16 cellular contexts compared by ENCODE assay signal in genomic region chr16:11161439-11161838, GRCh38.
A peak's percentile ranks its signal among the peaks of the same experiment; 100 is the strongest.
DNase-seq lines count a peak whose midpoint lies in the region; ATAC-seq and TF ChIP-seq lines count a peak whose summit lies in the region.
"Had no signal": no experiment of that assay in that cellular context is flagged by ENCODE, and none has a peak within 500 bp of the region (broad histone marks: within the 10 kb centered on the region; RNA-seq: fewer than 3 reads in every experiment).

No MANE protein-coding gene starts in this region.

- no peak overlapping the region for H3K4me3 Mint-ChIP-seq in activated CD4-positive, alpha-beta T cell treated with anti-CD3 and anti-CD28 coated beads for 36 hours
- no peak overlapping the region for H3K4me3 Mint-ChIP-seq in activated CD8-positive, alpha-beta T cell treated with anti-CD3 and anti-CD28 coated beads for 36 hours
- peak overlapping the region; percentile 30 for H3K4me3 Mint-ChIP-seq in glutamatergic neuron (ENCODE audit: unreplicated experiment)
- H3K4me3 Mint-ChIP-seq: CD14-positive monocyte, memory B cell had no signal

- 82 to 95% (median 91%) methylated on average over 6 of the region's 6 CpGs for WGBS in spleen, 5 donors

- intact Hi-C loops in activated CD4-positive, alpha-beta T cell treated with anti-CD3 and anti-CD28 coated beads for 36 hours (cut with DNase I, micrococcal nuclease) = loop anchor here in 1 of 2 experiments (5.0 kb wide), 1 partner anchor 194 kb away; no protein-coding TSS in a partner anchor
- intact Hi-C loops in activated CD8-positive, alpha-beta T cell treated with anti-CD3 and anti-CD28 coated beads for 36 hours (cut with micrococcal nuclease) = loop anchor here (2.0 kb wide), 1 partner anchor 63 kb away; no protein-coding TSS in a partner anchor
- intact Hi-C loops in spleen (cut with DNase I; ENCODE audit: low total_unique reads) = no loop called here

- H3K9me3 ChIP-seq in spleen = no peaks in the 10 kb centered on the region

- peaks cover 45% of the 10 kb centered on the region for H3K4me1 Mint-ChIP-seq in activated CD4-positive, alpha-beta T cell treated with anti-CD3 and anti-CD28 coated beads for 36 hours
- peaks cover 57% of the 10 kb centered on the region for H3K4me1 Mint-ChIP-seq in activated CD8-positive, alpha-beta T cell treated with anti-CD3 and anti-CD28 coated beads for 36 hours (ENCODE audit: low read depth)
- peaks cover 53% of the 10 kb centered on the region for H3K4me1 Mint-ChIP-seq in glutamatergic neuron (ENCODE audit: low read depth, unreplicated experiment)
- H3K4me1 Mint-ChIP-seq: CD14-positive monocyte had no signal

- no peak for DNase-seq in activated CD4-positive, alpha-beta T cell treated with anti-CD3 and anti-CD28 coated beads for 36 hours
- DNase-seq in activated CD4-positive, alpha-beta T cell treated with anti-CD3 and anti-CD28 coated beads for 4 hours = no peak
- DNase-seq in activated CD8-positive, alpha-beta T cell treated with anti-CD3 and anti-CD28 coated beads for 36 hours = no peak
- DNase-seq in glutamatergic neuron = no peak
- DNase-seq in spleen = peak; percentile 39
- no peak for DNase-seq in glomerular visceral epithelial cell (ENCODE audit: extremely low spot score)
- no peak for DNase-seq in MV-4-11 (lab: John Stamatoyannopoulos, UW)
- no peak for DNase-seq in OCI-M2 (lab: John Stamatoyannopoulos, UW; ENCODE audit: unreplicated experiment)
- DNase-seq: activated CD4-positive, CD25-positive, alpha-beta regulatory T cell treated with anti-CD3 and anti-CD28 coated beads, Interleukin-2, amount 50 U/mL, for 72 hours; activated T-cell treated with anti-CD3 and anti-CD28 coated beads, Interleukin-2, amount 50 U/mL, for 1 hour; DMS53; NCI-H1694; NCI-H226 had no signal

- peak overlapping the region; percentile 76 for H3K27ac Mint-ChIP-seq in activated CD4-positive, alpha-beta T cell treated with anti-CD3 and anti-CD28 coated beads for 36 hours
- peak overlapping the region; percentile 86 for H3K27ac Mint-ChIP-seq in activated CD8-positive, alpha-beta T cell treated with anti-CD3 and anti-CD28 coated beads for 36 hours
- H3K27ac Mint-ChIP-seq in glutamatergic neuron (ENCODE audit: unreplicated experiment) = no peak overlapping the region
- H3K27ac Mint-ChIP-seq: memory B cell had no signal

- H3K27ac ChIP-seq in spleen = peak overlapping the region in 1 of 8 donors; percentile 12
- H3K27ac ChIP-seq: epithelial cell of prostate had no signal

- H3K9me3 Mint-ChIP-seq in activated CD4-positive, alpha-beta T cell treated with anti-CD3 and anti-CD28 coated beads for 36 hours (ENCODE audit: low read depth) = no peaks in the 10 kb centered on the region
- peaks cover 9% of the 10 kb centered on the region for H3K9me3 Mint-ChIP-seq in activated CD8-positive, alpha-beta T cell treated with anti-CD3 and anti-CD28 coated beads for 36 hours
- H3K9me3 Mint-ChIP-seq in glutamatergic neuron (ENCODE audit: unreplicated experiment) = peaks cover 5% of the 10 kb centered on the region
- H3K9me3 Mint-ChIP-seq: memory B cell had no signal

- no peak for ATAC-seq in activated CD4-positive, alpha-beta T cell treated with anti-CD3 and anti-CD28 coated beads for 36 hours
- no peak for ATAC-seq in activated CD8-positive, alpha-beta T cell treated with anti-CD3 and anti-CD28 coated beads for 36 hours

- H3K27me3 ChIP-seq in spleen (replicated peaks in 1 of 7) = no peaks in the 10 kb centered on the region

- H3K36me3 Mint-ChIP-seq in activated CD4-positive, alpha-beta T cell treated with anti-CD3 and anti-CD28 coated beads for 36 hours (ENCODE audit: low read depth) = peaks cover 15% of the 10 kb centered on the region
- H3K36me3 Mint-ChIP-seq in activated CD8-positive, alpha-beta T cell treated with anti-CD3 and anti-CD28 coated beads for 36 hours (ENCODE audit: low read depth) = peaks cover 10% of the 10 kb centered on the region
- no peaks in the 10 kb centered on the region for H3K36me3 Mint-ChIP-seq in glutamatergic neuron (ENCODE audit: unreplicated experiment)

- H3K27me3 Mint-ChIP-seq in activated CD4-positive, alpha-beta T cell treated with anti-CD3 and anti-CD28 coated beads for 36 hours = no peaks in the 10 kb centered on the region
- H3K27me3 Mint-ChIP-seq in activated CD8-positive, alpha-beta T cell treated with anti-CD3 and anti-CD28 coated beads for 36 hours = no peaks in the 10 kb centered on the region
- peaks cover 13% of the 10 kb centered on the region for H3K27me3 Mint-ChIP-seq in glutamatergic neuron (ENCODE audit: unreplicated experiment)
- H3K27me3 Mint-ChIP-seq: memory B cell had no signal

- H3K4me1 ChIP-seq in spleen = peaks cover 4 to 13% (median 9%) of the 10 kb centered on the region in 6 donors

- H3K36me3 ChIP-seq in spleen = peaks cover 0 to 36% (median 7%) of the 10 kb centered on the region in 6 donors

- TF ChIP-seq POLR2A in spleen (IDR thresholded peaks at IDR 0.05) = no peak

- no peak overlapping the region for H3K4me3 ChIP-seq in spleen

- CTCF ChIA-PET in activated CD4-positive, alpha-beta T cell treated with anti-CD3 and anti-CD28 coated beads for 36 hours (lab: Charles Lee) = interaction anchor here (0.7 to 2.5 kb wide), 9 partner anchors 16 to 235 kb away, joined by 3 to 7 read pairs (median 3); no protein-coding TSS in a partner anchor
- CTCF ChIA-PET in activated CD8-positive, alpha-beta T cell treated with anti-CD3 and anti-CD28 coated beads for 36 hours (lab: Charles Lee) = interaction anchor here (0.6 to 2.7 kb wide), 22 partner anchors 10 to 265 kb away, joined by 3 to 9 read pairs (median 4); no protein-coding TSS in a partner anchor

- POLR2A ChIA-PET in activated CD4-positive, alpha-beta T cell treated with anti-CD3 and anti-CD28 coated beads for 36 hours (lab: Charles Lee) = interaction anchor here (0.9 to 1.2 kb wide), 2 partner anchors 29 to 63 kb away, joined by 3 to 7 read pairs; no protein-coding TSS in a partner anchor
- POLR2A ChIA-PET in activated CD8-positive, alpha-beta T cell treated with anti-CD3 and anti-CD28 coated beads for 36 hours (lab: Charles Lee) = interaction anchor here (0.6 to 3.8 kb wide), 17 partner anchors 14 to 188 kb away, joined by 3 to 18 read pairs (median 4); partner anchors contain the start of gene SOCS1

- TF ChIP-seq CTCF in activated CD8-positive, alpha-beta T cell treated with anti-CD3 and anti-CD28 coated beads for 36 hours (IDR thresholded peaks at IDR 0.05) = no peak
- no peak for TF ChIP-seq CTCF in glutamatergic neuron (IDR thresholded peaks at IDR 0.05; ENCODE audit: partially characterized antibody, unreplicated experiment)
- no peak for TF ChIP-seq CTCF in spleen (IDR thresholded peaks at IDR 0.05 in 8 of 11, conservative IDR thresholded peaks at IDR 0.05 in 3 of 11)
